1 cellular context compared by ENCODE assay signal in the genomic region with DNA sequence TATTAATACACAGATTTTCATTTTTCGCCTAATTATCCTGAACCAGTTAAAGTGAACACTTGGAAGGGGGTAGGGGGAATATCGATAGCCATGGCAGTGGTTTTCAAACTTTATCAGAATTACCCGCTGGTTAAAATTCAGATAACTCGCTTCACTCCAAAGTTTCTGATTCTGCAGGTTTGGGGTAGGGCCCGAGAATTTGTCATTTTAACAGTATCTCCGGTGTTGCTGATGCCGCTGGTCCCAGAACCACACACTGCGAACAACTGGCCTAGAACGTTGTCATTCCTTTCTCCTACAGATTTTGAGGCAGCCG.
TF ChIP-seq lines count a peak whose summit lies in the region.

No MANE protein-coding gene starts in this region.

TF ChIP-seq in K562, 482 proteins besides CTCF, POLR2A, EP300 and RAD21:
- TF ChIP-seq ZBTB40 (IDR thresholded peaks at IDR 0.05) = 0 out of 2 replicates have a peak, but pooled peaks have one; percentile 44
- no peak for TF ChIP-seq ZBTB40 (CRISPR knock-in tag; IDR thresholded peaks at IDR 0.05)
- 0 out of 2 replicates have a peak, but pooled peaks have one; percentile 29 for TF ChIP-seq SMARCA4 (IDR thresholded peaks at IDR 0.05)
- TF ChIP-seq, protein P1, sequence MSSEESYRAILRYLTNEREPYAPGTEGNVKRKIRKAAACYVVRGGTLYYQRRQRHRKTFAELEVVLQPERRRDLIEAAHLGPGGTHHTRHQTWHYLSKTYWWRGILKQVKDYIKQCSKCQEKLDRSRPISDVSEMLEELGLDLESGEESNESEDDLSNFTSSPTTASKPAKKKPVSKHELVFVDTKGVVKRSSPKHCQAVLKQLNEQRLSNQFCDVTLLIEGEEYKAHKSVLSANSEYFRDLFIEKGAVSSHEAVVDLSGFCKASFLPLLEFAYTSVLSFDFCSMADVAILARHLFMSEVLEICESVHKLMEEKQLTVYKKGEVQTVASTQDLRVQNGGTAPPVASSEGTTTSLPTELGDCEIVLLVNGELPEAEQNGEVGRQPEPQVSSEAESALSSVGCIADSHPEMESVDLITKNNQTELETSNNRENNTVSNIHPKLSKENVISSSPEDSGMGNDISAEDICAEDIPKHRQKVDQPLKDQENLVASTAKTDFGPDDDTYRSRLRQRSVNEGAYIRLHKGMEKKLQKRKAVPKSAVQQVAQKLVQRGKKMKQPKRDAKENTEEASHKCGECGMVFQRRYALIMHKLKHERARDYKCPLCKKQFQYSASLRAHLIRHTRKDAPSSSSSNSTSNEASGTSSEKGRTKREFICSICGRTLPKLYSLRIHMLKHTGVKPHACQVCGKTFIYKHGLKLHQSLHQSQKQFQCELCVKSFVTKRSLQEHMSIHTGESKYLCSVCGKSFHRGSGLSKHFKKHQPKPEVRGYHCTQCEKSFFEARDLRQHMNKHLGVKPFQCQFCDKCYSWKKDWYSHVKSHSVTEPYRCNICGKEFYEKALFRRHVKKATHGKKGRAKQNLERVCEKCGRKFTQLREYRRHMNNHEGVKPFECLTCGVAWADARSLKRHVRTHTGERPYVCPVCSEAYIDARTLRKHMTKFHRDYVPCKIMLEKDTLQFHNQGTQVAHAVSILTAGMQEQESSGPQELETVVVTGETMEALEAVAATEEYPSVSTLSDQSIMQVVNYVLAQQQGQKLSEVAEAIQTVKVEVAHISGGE (CRISPR knock-in tag; IDR thresholded peaks at IDR 0.05) = 0 out of 6 replicates have a peak, but pooled peaks of 1 of the 3 experiments have one; percentile 20
- peak; percentile 16 for TF ChIP-seq MXD1 (CRISPR knock-in tag; IDR thresholded peaks at IDR 0.05; ENCODE audit: borderline replicate concordance, poor library complexity, severe bottlenecking)
- no peak for TF ChIP-seq CLOCK (CRISPR knock-in tag; IDR thresholded peaks at IDR 0.05; ENCODE audit: borderline replicate concordance)
- no peak for TF ChIP-seq TAF15 (IDR thresholded peaks at IDR 0.05; ENCODE audit: low read depth, low read length)
- 0 out of 2 replicates have a peak, but pooled peaks have one; percentile 11 for TF ChIP-seq ARID1B (IDR thresholded peaks at IDR 0.05)
- peak; percentile 90 for TF ChIP-seq ZSCAN29 (IDR thresholded peaks at IDR 0.05)
- no peak for TF ChIP-seq HLTF (IDR thresholded peaks at IDR 0.05)
- TF ChIP-seq ZNF175 (CRISPR knock-in tag; IDR thresholded peaks at IDR 0.05; ENCODE audit: low read depth) = 0 out of 2 replicates have a peak, but pooled peaks have one; percentile 44
- TF ChIP-seq DPF2 (IDR thresholded peaks at IDR 0.05) = peak; percentile 54; the same call in 1 of the 2 replicates
- peak; percentile 34; the same call in 1 of the 2 replicates for TF ChIP-seq ESRRA (IDR thresholded peaks at IDR 0.05; ENCODE audit: borderline replicate concordance, low read depth)
- 0 out of 2 replicates have a peak, but pooled peaks have one; percentile 35 for TF ChIP-seq GATAD2B (IDR thresholded peaks at IDR 0.05; ENCODE audit: borderline replicate concordance)
- TF ChIP-seq E2F1 (CRISPR knock-in tag; IDR thresholded peaks at IDR 0.05) = 0 out of 2 replicates have a peak, but pooled peaks have one; percentile 4
